ENCODE assay signal across 17 cellular contexts in the genomic region with DNA sequence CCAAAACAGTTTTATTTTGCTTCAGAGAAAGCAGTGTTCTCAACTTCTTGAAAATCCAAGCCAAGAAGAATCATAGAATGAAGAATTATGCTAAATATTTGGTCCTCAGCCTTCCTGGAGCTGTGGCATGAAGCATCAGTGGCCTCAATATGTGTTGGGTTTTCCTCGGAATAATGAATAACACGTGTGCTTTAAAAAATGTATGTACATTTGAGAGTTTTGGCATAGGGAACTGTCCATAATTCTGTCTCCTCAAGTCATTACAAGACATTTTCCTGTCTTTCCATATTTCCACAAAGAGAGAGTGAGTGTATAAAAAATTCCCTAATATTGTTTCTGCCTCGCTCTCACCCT. TPM values are rescaled to one million over a fixed set of nuclear protein-coding genes. Genes with fewer than 3 reads are reported as not detected.
DNase-seq lines count a peak whose midpoint lies in the region; ATAC-seq and TF ChIP-seq lines count a peak whose summit lies in the region.
"Had no signal": no experiment of that assay in that cellular context is flagged by ENCODE, and none has a peak within 500 bp of the region (broad histone marks: within the 10 kb centered on the region; RNA-seq: fewer than 3 reads in every experiment).

No MANE protein-coding gene starts in this region.

- H3K4me3 ChIP-seq in AG10803 (ENCODE audit: low read length) (no peak overlapping the region), HL-60 (replicated peaks; ENCODE audit: insufficient read depth, low read length) (no peak overlapping the region), suprapubic skin (no peak overlapping the region)
- H3K4me3 ChIP-seq: HAP-1 had no signal

- peaks cover 21% of the 10 kb centered on the region for H3K4me1 ChIP-seq in foreskin keratinocyte
- peaks cover 1% of the 10 kb centered on the region for H3K4me1 ChIP-seq in suprapubic skin
- H3K4me1 ChIP-seq: HAP-1 had no signal

- H3K9me3 ChIP-seq in suprapubic skin = no peaks in the 10 kb centered on the region
- H3K9me3 ChIP-seq: HAP-1 had no signal

- TF ChIP-seq CTCF in AG10803 (conservative IDR thresholded peaks at IDR 0.05; ENCODE audit: low read length) = no peak
- no peak for TF ChIP-seq CTCF in HL-60 (IDR thresholded peaks at IDR 0.05; ENCODE audit: insufficient read depth, low read length)
- TF ChIP-seq CTCF in foreskin keratinocyte (conservative IDR thresholded peaks at IDR 0.05) = no peak
- no peak for TF ChIP-seq CTCF in suprapubic skin (IDR thresholded peaks at IDR 0.05)

- no peak for TF ChIP-seq POLR2A in suprapubic skin (IDR thresholded peaks at IDR 0.05)

- H3K27me3 ChIP-seq in HL-60 (ENCODE audit: insufficient read depth, poor library complexity, severe bottlenecking) (no peaks in the 10 kb centered on the region), foreskin keratinocyte (no peaks in the 10 kb centered on the region), suprapubic skin (no peaks in the 10 kb centered on the region)

- H3K36me3 ChIP-seq in suprapubic skin = no peaks in the 10 kb centered on the region
- H3K36me3 ChIP-seq: HAP-1 had no signal

- 60% methylated on average over 3 of the region's 3 CpGs for WGBS in suprapubic skin

- TF ChIP-seq EP300 in suprapubic skin (IDR thresholded peaks at IDR 0.05) = no peak

- no peak for ATAC-seq in foreskin keratinocyte
- ATAC-seq in GM19035 (IDR thresholded peaks at IDR 0.05; ENCODE audit: unreplicated experiment) = no peak
- no peak for ATAC-seq in activated CD4-positive, CD25-positive, alpha-beta regulatory T cell treated with anti-CD3 and anti-CD28 coated beads, Interleukin-2, amount 50 U/mL, for 24 hours
- ATAC-seq: CD8-positive, alpha-beta T cell had no signal

- H3K27ac ChIP-seq in HL-60 (replicated peaks) (peak overlapping the region; percentile 49), epithelial cell of prostate (peak overlapping the region; percentile 51), foreskin keratinocyte (peak overlapping the region; percentile 37), suprapubic skin (no peak overlapping the region)
- H3K27ac ChIP-seq: C4-2B had no signal

- peak; percentile 30 for DNase-seq in AG10803 (ENCODE audit: low read depth)
- DNase-seq in HL-60 (ENCODE audit: low read depth in 1 of 2, low spot score in 1 of 2) = no peak
- DNase-seq in epithelial cell of prostate (ENCODE audit: low read depth, low spot score) = no peak
- no peak for DNase-seq in foreskin keratinocyte
- no peak for DNase-seq in suprapubic skin (ENCODE audit: low spot score in 2 of 2)
- DNase-seq: ACHN; CD8-positive, alpha-beta T cell; COR-L47; DMS153; DMS79 treated with DMSO at 0.1 percent for 48 hours; GOT3 had no signal

RNA-seq across cellular contexts. Expression of a gene that starts 10.3 kb away (rescaled TPM):
- total RNA-seq in foreskin keratinocyte = 9.6 and 9.9 TPM in 2 replicates
- polyA plus RNA-seq in foreskin keratinocyte = 4.0 and 5.0 TPM in 2 replicates
- 10 to 100 TPM; 39.7 to 50.9 (median 46.0) TPM for total RNA-seq in suprapubic skin
- total RNA-seq: B cell; CD8-positive, alpha-beta T cell had no signal
- polyA plus RNA-seq: IgD-negative memory B cell had no signal
